11 cellular contexts compared by ENCODE assay signal in genomic region chr2:186422226-186422625, GRCh38.
DNase-seq lines count a peak whose midpoint lies in the region; ATAC-seq, FAIRE-seq and TF ChIP-seq lines count a peak whose summit lies in the region.
"Had no signal": no experiment of that assay in that cellular context is flagged by ENCODE, and none has a peak within 500 bp of the region (broad histone marks: within the 10 kb centered on the region; RNA-seq: fewer than 3 reads in every experiment).

No MANE protein-coding gene starts in this region.

- no peaks in the 10 kb centered on the region for H3K27me3 Mint-ChIP-seq in astrocyte (ENCODE audit: low read depth, unreplicated experiment)
- no peaks in the 10 kb centered on the region for H3K27me3 Mint-ChIP-seq in CD4-positive, alpha-beta T cell

- H3K4me3 Mint-ChIP-seq in astrocyte (ENCODE audit: unreplicated experiment), result no peak overlapping the region
- no peak overlapping the region for H3K4me3 Mint-ChIP-seq in CD4-positive, alpha-beta T cell
- H3K4me3 Mint-ChIP-seq: activated naive CD4-positive, alpha-beta T cell treated with anti-CD3 and anti-CD28 coated beads for 36 hours; nephron had no signal

- TF ChIP-seq CTCF in astrocyte (IDR thresholded peaks at IDR 0.05; ENCODE audit: insufficient read depth, low read depth, low read length), result no peak
- no peak for TF ChIP-seq CTCF in right atrium auricular region (IDR thresholded peaks at IDR 0.05)
- no peak for TF ChIP-seq CTCF in CD4-positive, alpha-beta T cell (IDR thresholded peaks at IDR 0.05)

- H3K4me2 ChIP-seq in astrocyte (ENCODE audit: low read length), result no peak overlapping the region

- no peak overlapping the region for H3K9ac ChIP-seq in astrocyte (ENCODE audit: low read length)

- FAIRE-seq in astrocyte (lab: Jason Lieb, UNC), result peak; percentile 32
- no peak for FAIRE-seq in urothelium cell line (lab: Jason Lieb, UNC)
- FAIRE-seq: GM12892 had no signal

- DNase-seq in HS-5 (ENCODE audit: low read depth) (peak; percentile 93), astrocyte (ENCODE audit: low read depth) (peak; percentile 83), right atrium auricular region (ENCODE audit: low spot score) (peak; percentile 75), urothelium cell line (ENCODE audit: low spot score) (peak; percentile 7), NCI-H146 treated with DMSO at 0.1 percent for 48 hours (lab: John Stamatoyannopoulos, UW; ENCODE audit: unreplicated experiment) (no peak)
- no peak for DNase-seq in CD4-positive, alpha-beta T cell
- DNase-seq: activated naive CD4-positive, alpha-beta T cell treated with anti-CD3 and anti-CD28 coated beads for 36 hours; NCI-H774 had no signal

- no peaks in the 10 kb centered on the region for H3K9me3 ChIP-seq in astrocyte (ENCODE audit: insufficient read depth, low read depth, low read length)
- H3K9me3 ChIP-seq in right atrium auricular region, result no peaks in the 10 kb centered on the region
- no peaks in the 10 kb centered on the region for H3K9me3 ChIP-seq in CD4-positive, alpha-beta T cell (ENCODE audit: control insufficient read depth, low read length)

- no peaks in the 10 kb centered on the region for H3K36me3 Mint-ChIP-seq in astrocyte (ENCODE audit: low read depth, unreplicated experiment)
- peaks cover 15% of the 10 kb centered on the region for H3K36me3 Mint-ChIP-seq in CD4-positive, alpha-beta T cell (ENCODE audit: low read depth)

- POLR2A ChIA-PET in CD4-positive, alpha-beta T cell (lab: Charles Lee), result no interaction called here

- H3K79me2 ChIP-seq in astrocyte (ENCODE audit: insufficient read depth, low read length), result no peaks in the 10 kb centered on the region

- H2AFZ ChIP-seq in astrocyte (ENCODE audit: low read depth, low read length), result no peak overlapping the region

- no peak overlapping the region for H3K4me3 ChIP-seq in astrocyte (ENCODE audit: insufficient read depth, low read depth, low read length)
- no peak overlapping the region for H3K4me3 ChIP-seq in right atrium auricular region

- intact Hi-C loops in CD4-positive, alpha-beta T cell (cut with DNase I, micrococcal nuclease), result no loop called here

- no peaks in the 10 kb centered on the region for H4K20me1 ChIP-seq in astrocyte (ENCODE audit: insufficient read depth, low read length)

- H3K27ac ChIP-seq in astrocyte (ENCODE audit: low read depth, low read length) (no peak overlapping the region), right atrium auricular region (no peak overlapping the region)
- H3K27ac ChIP-seq in CD4-positive, alpha-beta T cell (ENCODE audit: low read depth, low read length), result no peak overlapping the region

- no peak for ATAC-seq in CD4-positive, alpha-beta T cell (ENCODE audit: poor library complexity)
- ATAC-seq in GM21576 (IDR thresholded peaks at IDR 0.05; ENCODE audit: unreplicated experiment), result no peak

- H3K27ac Mint-ChIP-seq in astrocyte (ENCODE audit: unreplicated experiment), result no peak overlapping the region
- H3K27ac Mint-ChIP-seq in CD4-positive, alpha-beta T cell, result no peak overlapping the region
- H3K27ac Mint-ChIP-seq: activated naive CD4-positive, alpha-beta T cell treated with anti-CD3 and anti-CD28 coated beads for 36 hours; nephron had no signal

- H3K36me3 ChIP-seq in astrocyte (ENCODE audit: insufficient read depth, low read length) (no peaks in the 10 kb centered on the region), right atrium auricular region (no peaks in the 10 kb centered on the region)

- H3K27me3 ChIP-seq in astrocyte (ENCODE audit: insufficient read depth, low read length) (no peaks in the 10 kb centered on the region), right atrium auricular region (no peaks in the 10 kb centered on the region)
- no peaks in the 10 kb centered on the region for H3K27me3 ChIP-seq in CD4-positive, alpha-beta T cell (ENCODE audit: control insufficient read depth, insufficient read depth, low read length)

- CTCF ChIA-PET in CD4-positive, alpha-beta T cell (lab: Charles Lee), result no interaction called here

- no peaks in the 10 kb centered on the region for H3K9me3 Mint-ChIP-seq in astrocyte (ENCODE audit: unreplicated experiment)
- H3K9me3 Mint-ChIP-seq in CD4-positive, alpha-beta T cell, result no peaks in the 10 kb centered on the region
- H3K9me3 Mint-ChIP-seq: activated naive CD4-positive, alpha-beta T cell treated with anti-CD3 and anti-CD28 coated beads for 36 hours; nephron had no signal

- H3K4me1 ChIP-seq in astrocyte (ENCODE audit: insufficient read depth, low read length) (no peaks in the 10 kb centered on the region), right atrium auricular region (no peaks in the 10 kb centered on the region)

- peaks cover 2% of the 10 kb centered on the region for H3K4me1 Mint-ChIP-seq in astrocyte (ENCODE audit: low read depth, unreplicated experiment)
- H3K4me1 Mint-ChIP-seq in CD4-positive, alpha-beta T cell (ENCODE audit: low read depth), result peaks cover 21% of the 10 kb centered on the region
- H3K4me1 Mint-ChIP-seq: nephron had no signal

Comparison
In these comparisons a context has a peak if more than half of its experiments do, and no peak if none do; other contexts are left out.
1. DNase-seq: peak in HS-5 (single experiment), astrocyte (single experiment), right atrium auricular region (single experiment) and urothelium cell line (single experiment); none in CD4-positive, alpha-beta T cell (0 of 10) and NCI-H146 treated with DMSO at 0.1 percent for 48 hours (single experiment).